21 cellular contexts compared by ENCODE assay signal in genomic region chr20:63049561-63050221, GRCh38. TPM values are rescaled to one million over a fixed set of nuclear protein-coding genes. Genes with fewer than 3 reads are reported as not detected.
DNase-seq lines count a peak whose midpoint lies in the region; ATAC-seq and TF ChIP-seq lines count a peak whose summit lies in the region.
"Had no signal": no experiment of that assay in that cellular context is flagged by ENCODE, and none has a peak within 500 bp of the region (broad histone marks: within the 10 kb centered on the region; RNA-seq: fewer than 3 reads in every experiment).

No MANE protein-coding gene starts in this region.

- intact Hi-C loops in activated CD4-positive, alpha-beta T cell treated with anti-CD3 and anti-CD28 coated beads for 36 hours (cut with DNase I, micrococcal nuclease), result no loop called here

- CTCF ChIA-PET in activated CD4-positive, alpha-beta T cell treated with anti-CD3 and anti-CD28 coated beads for 36 hours (lab: Charles Lee), result no interaction called here

- H3K79me1 ChIP-seq in neuronal stem cell (ENCODE audit: low read depth, low read length), result no peaks in the 10 kb centered on the region

- no peaks in the 10 kb centered on the region for H3K36me3 ChIP-seq in neuronal stem cell (replicated peaks in 1 of 2; ENCODE audit: control insufficient read depth in 2 of 2, insufficient read depth in 2 of 2, low read length in 2 of 2)

- H3K4me1 ChIP-seq in neuronal stem cell (ENCODE audit: control insufficient read depth in 2 of 2, insufficient read depth in 1 of 2, low read depth in 1 of 2, low read length in 2 of 2), result peaks cover 15 to 16% of the 10 kb centered on the region in 2 donors

- no peak overlapping the region for H2BK12ac ChIP-seq in neuronal stem cell (ENCODE audit: low read length)

- H3K4ac ChIP-seq in neuronal stem cell (ENCODE audit: low read length), result no peak overlapping the region

- H3K27ac Mint-ChIP-seq in activated CD4-positive, alpha-beta T cell treated with anti-CD3 and anti-CD28 coated beads for 36 hours, result no peak overlapping the region
- H3K27ac Mint-ChIP-seq in chondrocyte (ENCODE audit: unreplicated experiment) (no peak overlapping the region), mesothelial cell of epicardium (no peak overlapping the region)
- H3K27ac Mint-ChIP-seq: CD4-positive, alpha-beta T cell; GM23338 had no signal

- peak overlapping the region; percentile 47 for H2AK5ac ChIP-seq in neuronal stem cell (ENCODE audit: low read depth, low read length)

- H3K4me1 Mint-ChIP-seq in activated CD4-positive, alpha-beta T cell treated with anti-CD3 and anti-CD28 coated beads for 36 hours, result no peaks in the 10 kb centered on the region
- H3K4me1 Mint-ChIP-seq in chondrocyte (ENCODE audit: low read depth), result no peaks in the 10 kb centered on the region
- no peaks in the 10 kb centered on the region for H3K4me1 Mint-ChIP-seq in mesothelial cell of epicardium

- H4K91ac ChIP-seq in neuronal stem cell (ENCODE audit: low read depth, low read length, poor library complexity), result no peak overlapping the region

- no peaks in the 10 kb centered on the region for H3K9me3 Mint-ChIP-seq in activated CD4-positive, alpha-beta T cell treated with anti-CD3 and anti-CD28 coated beads for 36 hours (ENCODE audit: low read depth)
- peaks cover 3% of the 10 kb centered on the region for H3K9me3 Mint-ChIP-seq in chondrocyte (ENCODE audit: low read depth)
- no peaks in the 10 kb centered on the region for H3K9me3 Mint-ChIP-seq in mesothelial cell of epicardium
- H3K9me3 Mint-ChIP-seq: CD4-positive, alpha-beta T cell had no signal

- H4K8ac ChIP-seq in neuronal stem cell (ENCODE audit: low read depth, low read length), result no peak overlapping the region

- no peak overlapping the region for H3K4me2 ChIP-seq in neuronal stem cell (ENCODE audit: insufficient read depth, low read length, poor library complexity, severe bottlenecking)
- H3K4me2 ChIP-seq: GM23338, PC-9 had no signal

- H2BK120ac ChIP-seq in neuronal stem cell (ENCODE audit: low read depth, low read length), result no peak overlapping the region

- H3K27me3 ChIP-seq in neuronal stem cell (ENCODE audit: control insufficient read depth in 3 of 3, insufficient read depth in 3 of 3, low read depth in 1 of 3, low read length in 3 of 3), result peaks cover 0 to 30% (median 0%) of the 10 kb centered on the region in 3 experiments

- peak overlapping the region; percentile 42 for H2BK5ac ChIP-seq in neuronal stem cell (ENCODE audit: low read length)

- H3K4me3 ChIP-seq in neuronal stem cell (ENCODE audit: low read length in 2 of 2), result no peak overlapping the region
- H3K4me3 ChIP-seq: GM23338, PC-9 had no signal

- H3K36me3 Mint-ChIP-seq in activated CD4-positive, alpha-beta T cell treated with anti-CD3 and anti-CD28 coated beads for 36 hours (ENCODE audit: low read depth), result no peaks in the 10 kb centered on the region
- no peaks in the 10 kb centered on the region for H3K36me3 Mint-ChIP-seq in chondrocyte (ENCODE audit: low read depth)
- no peaks in the 10 kb centered on the region for H3K36me3 Mint-ChIP-seq in mesothelial cell of epicardium

- peak overlapping the region; percentile 50 for H2BK15ac ChIP-seq in neuronal stem cell (ENCODE audit: low read length)

- H3K18ac ChIP-seq in neuronal stem cell (ENCODE audit: low read length), result peak overlapping the region; percentile 8

- no peak overlapping the region for H3K23ac ChIP-seq in neuronal stem cell (ENCODE audit: low read depth, low read length, poor library complexity)

- ATAC-seq in activated CD4-positive, alpha-beta T cell treated with anti-CD3 and anti-CD28 coated beads for 36 hours, result peak; percentile 23
- ATAC-seq in HG02852 (IDR thresholded peaks at IDR 0.05; ENCODE audit: unreplicated experiment), result no peak
- ATAC-seq: GM23338 had no signal

- DNase-seq in activated CD4-positive, alpha-beta T cell treated with anti-CD3 and anti-CD28 coated beads for 36 hours, result no peak
- DNase-seq in activated CD4-positive, alpha-beta T cell treated with anti-CD3 and anti-CD28 coated beads, Interleukin-2, amount 50 U/mL, for 1 hour, result no peak
- DNase-seq in HT-29 (ENCODE audit: low spot score) (peak; percentile 24), chondrocyte (ENCODE audit: low spot score) (peak; percentile 81), neuronal stem cell (ENCODE audit: low spot score) (no peak), activated T-cell treated with anti-CD3 and anti-CD28 coated beads for 4 hours (no peak), mesothelial cell of epicardium (ENCODE audit: low spot score in 2 of 2, unreplicated experiment in 2 of 2) (no peak)
- DNase-seq: CD4-positive, alpha-beta T cell; DMS153; HCEC 1CT; KG1; MV-4-11; NCI-H1694 treated with DMSO at 0.1 percent for 48 hours; NCI-H2107; NCI-H510A; NCI-H748 treated with DMSO at 0.1 percent for 48 hours; PC-9 had no signal

- no peak for TF ChIP-seq CTCF in chondrocyte (IDR thresholded peaks at IDR 0.05)
- TF ChIP-seq CTCF in mesothelial cell of epicardium (IDR thresholded peaks at IDR 0.05; ENCODE audit: unreplicated experiment), result no peak

- H2AFZ ChIP-seq in neuronal stem cell (ENCODE audit: low read length), result no peak overlapping the region
- H2AFZ ChIP-seq: GM23338, PC-9 had no signal

- WGBS in neuronal stem cell (ENCODE audit: extremely low coverage in 2 of 2, insufficient read length in 2 of 2, insufficient replicate concordance in 1 of 2), 2 donors, result no CpG with 5 or more reads among the region's 19 CpGs

- no peak overlapping the region for H3K4me3 Mint-ChIP-seq in activated CD4-positive, alpha-beta T cell treated with anti-CD3 and anti-CD28 coated beads for 36 hours
- H3K4me3 Mint-ChIP-seq in chondrocyte (ENCODE audit: unreplicated experiment) (no peak overlapping the region), mesothelial cell of epicardium (no peak overlapping the region)
- H3K4me3 Mint-ChIP-seq: CD4-positive, alpha-beta T cell; GM23338 had no signal

- H3K14ac ChIP-seq in neuronal stem cell (ENCODE audit: low read length), result peak overlapping the region; percentile 33

- peaks cover 4% of the 10 kb centered on the region in 2 donors for H3K9me3 ChIP-seq in neuronal stem cell (replicated peaks in 1 of 2; ENCODE audit: control insufficient read depth in 2 of 2, insufficient read depth in 1 of 2, low read depth in 1 of 2, low read length in 2 of 2)

- peaks cover 6% of the 10 kb centered on the region for H3K27me3 Mint-ChIP-seq in activated CD4-positive, alpha-beta T cell treated with anti-CD3 and anti-CD28 coated beads for 36 hours
- H3K27me3 Mint-ChIP-seq in chondrocyte (ENCODE audit: low read depth) (peaks cover 34% of the 10 kb centered on the region), mesothelial cell of epicardium (ENCODE audit: low read depth) (peaks cover 46% of the 10 kb centered on the region)

- POLR2A ChIA-PET in activated CD4-positive, alpha-beta T cell treated with anti-CD3 and anti-CD28 coated beads for 36 hours (lab: Charles Lee), result no interaction called here

- peak overlapping the region; percentile 51 for H3K9ac ChIP-seq in neuronal stem cell (ENCODE audit: low read depth, low read length, poor library complexity)

- no peak overlapping the region for H3K27ac ChIP-seq in neuronal stem cell (replicated peaks; ENCODE audit: low read length)
- H3K27ac ChIP-seq: PC-9 had no signal

RNA-seq across cellular contexts. Expression of gene BHLHE23, which starts 42.9 kb away (rescaled TPM):
- not detected for total RNA-seq in activated CD4-positive, alpha-beta T cell treated with anti-CD3 and anti-CD28 coated beads for 36 hours
- total RNA-seq in HT-29 (2014; rRNA removed; shearing (Covaris generic)), result not detected in 2 replicates
- not detected in 3 replicates for total RNA-seq in chondrocyte
- polyA plus RNA-seq in neuronal stem cell (2013, experiment 1 of 2), result not detected
- polyA plus RNA-seq in neuronal stem cell (2013, experiment 2 of 2), result not detected
- not detected in 3 replicates for total RNA-seq in mesothelial cell of epicardium
- total RNA-seq: CD4-positive, alpha-beta T cell; PC-9; SK-MEL-5 had no signal
- polyA plus RNA-seq: BJ had no signal

Comparison
In these comparisons a context has a peak if more than half of its experiments do, and no peak if none do; other contexts are left out.
1. DNase-seq: peak in HT-29 (single experiment) and chondrocyte (single experiment); none in activated CD4-positive, alpha-beta T cell treated with anti-CD3 and anti-CD28 coated beads for 36 hours (single experiment), activated CD4-positive, alpha-beta T cell treated with anti-CD3 and anti-CD28 coated beads, Interleukin-2, amount 50 U/mL, for 1 hour (single experiment), neuronal stem cell (single experiment), activated T-cell treated with anti-CD3 and anti-CD28 coated beads for 4 hours (single experiment) and mesothelial cell of epicardium (0 of 2).